10 cellular contexts compared by ENCODE assay signal in genomic region chr4:52350926-52351325, GRCh38.
"Had no signal": no experiment of that assay in that cellular context is flagged by ENCODE, and none has a peak within 500 bp of the region (broad histone marks: within the 10 kb centered on the region; RNA-seq: fewer than 3 reads in every experiment).

No MANE protein-coding gene starts in this region.

- H3K27ac ChIP-seq: GM23248 had no signal

- H3K36me3 ChIP-seq: HAP-1 had no signal

- H3K9me3 ChIP-seq: HAP-1 had no signal

- H3K4me2 ChIP-seq: GM23338 had no signal

- H3K4me1 ChIP-seq: HAP-1 had no signal

- H3K9ac ChIP-seq: GM23248 had no signal

- H3K4me3 ChIP-seq: GM23248, GM23338, HAP-1 had no signal

- H2AFZ ChIP-seq: GM23248, GM23338 had no signal

- DNase-seq: GM23248, GOT3, H7, H9, HCEC 1CT, HFFc6 had no signal

- FAIRE-seq: H1, H54 had no signal
